ENCODE assay signal across 30 cellular contexts in the genomic region with DNA sequence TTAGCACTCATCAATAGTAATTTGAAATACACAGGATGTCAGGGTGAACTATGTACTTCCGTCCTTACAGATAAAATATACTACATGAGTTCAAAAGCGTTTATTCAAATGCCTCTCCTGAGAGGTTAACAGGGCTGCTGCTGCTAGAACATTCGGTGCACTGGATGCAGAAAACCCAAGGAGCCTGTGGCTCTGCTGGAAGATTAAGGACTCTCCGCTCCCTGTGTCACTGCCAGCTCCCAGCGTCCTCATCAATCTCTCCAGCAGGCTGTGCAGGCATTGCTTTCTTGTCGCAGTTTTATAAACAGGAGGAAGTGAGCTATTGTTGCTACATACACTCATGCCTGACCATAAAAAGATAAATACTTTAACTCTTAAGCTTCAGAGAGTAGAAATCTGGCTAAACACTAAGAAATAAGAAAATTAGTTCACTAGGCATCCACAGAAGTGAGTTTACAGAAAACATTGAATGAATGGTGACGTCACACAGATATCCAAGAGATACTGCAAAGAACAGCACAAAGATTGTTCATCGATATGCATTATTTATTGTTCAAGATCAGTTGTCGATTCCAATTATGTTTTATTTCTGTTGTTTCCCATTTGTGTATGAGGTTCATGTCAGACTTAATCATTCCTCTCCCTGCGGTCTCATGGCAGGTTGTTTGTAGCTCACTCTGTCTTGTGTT.
A peak's percentile ranks its signal among the peaks of the same experiment; 100 is the strongest.
DNase-seq lines count a peak whose midpoint lies in the region; ATAC-seq and TF ChIP-seq lines count a peak whose summit lies in the region.
"Had no signal": no experiment of that assay in that cellular context is flagged by ENCODE, and none has a peak within 500 bp of the region (broad histone marks: within the 10 kb centered on the region; RNA-seq: fewer than 3 reads in every experiment).

No MANE protein-coding gene starts in this region.

- ATAC-seq in memory B cell (ENCODE audit: low read depth) = no peak
- ATAC-seq: A549; activated CD4-positive, alpha-beta T cell treated with anti-CD3 and anti-CD28 coated beads for 36 hours; activated CD8-positive, alpha-beta T cell treated with anti-CD3 and anti-CD28 coated beads, Interleukin-2, amount 10 ng/mL, durations not matched to agents 7 days and 5 days; activated T-helper 17 cell treated with anti-CD3 and anti-CD28 coated beads, Interleukin-2, amount 50 U/mL, for 72 hours; CD8-positive, alpha-beta T cell; gastrocnemius medialis; naive thymus-derived CD4-positive, alpha-beta T cell had no signal

- no peak overlapping the region for H3T11ph ChIP-seq in H9 (ENCODE audit: low read length)

- H3K23ac ChIP-seq in H9 (ENCODE audit: insufficient read length, low read depth, low read length) = no peak overlapping the region

- no peak overlapping the region for H2BK5ac ChIP-seq in H9 (ENCODE audit: insufficient read length, low read length)

- H2BK15ac ChIP-seq in H9 (ENCODE audit: low read depth, low read length) = no peak overlapping the region

- no peaks in the 10 kb centered on the region for H3K9me3 ChIP-seq in testis
- no peaks in the 10 kb centered on the region for H3K9me3 ChIP-seq in H9 (ENCODE audit: control insufficient read depth, low read depth, low read length)
- H3K9me3 ChIP-seq: A549, gastrocnemius medialis, thoracic aorta had no signal

- no peaks in the 10 kb centered on the region for H3K27me3 ChIP-seq in testis
- no peaks in the 10 kb centered on the region for H3K27me3 ChIP-seq in H9 (ENCODE audit: insufficient read depth, low read length)
- H3K27me3 ChIP-seq: brain microvascular endothelial cell, gastrocnemius medialis had no signal

- H3K18ac ChIP-seq in H9 (ENCODE audit: insufficient read length, low read depth, low read length) = no peak overlapping the region

- no peak for TF ChIP-seq POLR2A in testis (IDR thresholded peaks at IDR 0.05)

- no peaks in the 10 kb centered on the region for H4K20me1 ChIP-seq in H9 (ENCODE audit: control insufficient read depth, insufficient read depth, insufficient read length)

- H3K79me2 ChIP-seq in H9 (ENCODE audit: insufficient read depth, low read length) = no peaks in the 10 kb centered on the region

- H3K27ac Mint-ChIP-seq in brain = peak overlapping the region in 4 of 5 experiments; percentile 1 to 75 (median 41)
- H3K27ac Mint-ChIP-seq in memory B cell = no peak overlapping the region
- H3K27ac Mint-ChIP-seq in H9 = no peak overlapping the region
- H3K27ac Mint-ChIP-seq: activated CD4-positive, alpha-beta T cell treated with anti-CD3 and anti-CD28 coated beads for 36 hours; activated CD8-positive, alpha-beta T cell treated with anti-CD3 and anti-CD28 coated beads, Interleukin-2, amount 10 ng/mL, durations not matched to agents 7 days and 5 days; activated naive CD4-positive, alpha-beta T cell treated with anti-CD3 and anti-CD28 coated beads, Interleukin-2, amount 10 ng/mL, durations not matched to agents 7 days and 5 days; activated T-helper 17 cell treated with anti-CD3 and anti-CD28 coated beads, Interleukin-2, amount 50 U/mL, for 72 hours; CD8-positive, alpha-beta T cell; naive thymus-derived CD4-positive, alpha-beta T cell; stimulated activated naive CD8-positive, alpha-beta T cell treated with anti-CD3 and anti-CD28 coated beads, Interleukin-15, Interleukin-2, amounts not matched to agents 100 ng/mL and 50 ng/mL, for 24 hours; T-helper 2 cell treated with Interferon-gamma antibody and Interleukin-4, amounts not matched to agents 5 μg/mL and 100 μg/mL, for 36 hours had no signal

- peaks cover 26% of the 10 kb centered on the region for H3K4me1 Mint-ChIP-seq in brain
- peaks cover 18% of the 10 kb centered on the region for H3K4me1 Mint-ChIP-seq in memory B cell
- peaks cover 17 to 19% of the 10 kb centered on the region in 2 experiments for H3K4me1 Mint-ChIP-seq in H9
- H3K4me1 Mint-ChIP-seq: activated CD4-positive, alpha-beta T cell treated with anti-CD3 and anti-CD28 coated beads for 36 hours; activated naive CD4-positive, alpha-beta T cell treated with anti-CD3 and anti-CD28 coated beads, Interleukin-2, amount 10 ng/mL, durations not matched to agents 7 days and 5 days; activated T-helper 17 cell treated with anti-CD3 and anti-CD28 coated beads, Interleukin-2, amount 50 U/mL, for 72 hours had no signal

- no peak overlapping the region for H2AK5ac ChIP-seq in H9 (ENCODE audit: insufficient read length, low read length)

- H2BK20ac ChIP-seq in H9 (ENCODE audit: low read depth, low read length, poor library complexity, severe bottlenecking) = no peak overlapping the region

- no peak overlapping the region for H4K5ac ChIP-seq in H9 (ENCODE audit: insufficient read length, low read depth, low read length)

- TF ChIP-seq CTCF in brain (conservative IDR thresholded peaks at IDR 0.05) (no peak), testis (IDR thresholded peaks at IDR 0.05) (no peak), H9 (conservative IDR thresholded peaks at IDR 0.05) (no peak)

- no peak overlapping the region for H3K9ac ChIP-seq in H9 (ENCODE audit: extremely low read depth, insufficient read length, low read length)

- no peak overlapping the region for H2BK120ac ChIP-seq in H9 (ENCODE audit: low read depth, low read length, poor library complexity, severe bottlenecking)

- H3K27ac ChIP-seq in testis (no peak overlapping the region), H9 (ENCODE audit: insufficient read length, low read depth, low read length) (no peak overlapping the region)
- H3K27ac ChIP-seq: A549, brain microvascular endothelial cell, gastrocnemius medialis, thoracic aorta had no signal

- H3K9me3 Mint-ChIP-seq in brain (no peaks in the 10 kb centered on the region), memory B cell (peaks cover 1% of the 10 kb centered on the region), H9 (no peaks in the 10 kb centered on the region)
- H3K9me3 Mint-ChIP-seq: activated naive CD4-positive, alpha-beta T cell treated with anti-CD3 and anti-CD28 coated beads, Interleukin-2, amount 10 ng/mL, durations not matched to agents 7 days and 5 days; activated T-helper 17 cell treated with anti-CD3 and anti-CD28 coated beads, Interleukin-2, amount 50 U/mL, for 72 hours; CD8-positive, alpha-beta T cell; naive thymus-derived CD4-positive, alpha-beta T cell; stimulated activated naive CD8-positive, alpha-beta T cell treated with anti-CD3 and anti-CD28 coated beads, Interleukin-15, Interleukin-2, amounts not matched to agents 100 ng/mL and 50 ng/mL, for 24 hours; T-helper 2 cell treated with Interferon-gamma antibody and Interleukin-4, amounts not matched to agents 5 μg/mL and 100 μg/mL, for 36 hours had no signal

- WGBS in testis, 2 donors = 35 to 49% methylated on average over 10 of the region's 10 CpGs
- no CpG with 5 or more reads among the region's 10 CpGs for WGBS in H9 (ENCODE audit: extremely low coverage, insufficient read length, low lambda C conversion rate)

- no peaks in the 10 kb centered on the region for H3K23me2 ChIP-seq in H9 (ENCODE audit: insufficient read length, low read depth, low read length, poor library complexity, severe bottlenecking)

- H3K4me2 ChIP-seq in H9 (ENCODE audit: insufficient read depth, insufficient read length, low read length) = no peak overlapping the region
- H3K4me2 ChIP-seq: A549 had no signal

- H3K36me3 Mint-ChIP-seq in brain = no peaks in the 10 kb centered on the region
- H3K36me3 Mint-ChIP-seq in memory B cell = no peaks in the 10 kb centered on the region
- H3K36me3 Mint-ChIP-seq in H9 (ENCODE audit: insufficient read depth in 1 of 3, low read depth in 3 of 3) = no peaks in the 10 kb centered on the region
- H3K36me3 Mint-ChIP-seq: activated naive CD4-positive, alpha-beta T cell treated with anti-CD3 and anti-CD28 coated beads, Interleukin-2, amount 10 ng/mL, durations not matched to agents 7 days and 5 days; CD8-positive, alpha-beta T cell; naive thymus-derived CD4-positive, alpha-beta T cell had no signal

- no peak overlapping the region for H3K14ac ChIP-seq in H9 (ENCODE audit: insufficient read depth, low read length)

- H4K8ac ChIP-seq in H9 (replicated peaks; ENCODE audit: insufficient read length, low read depth, low read length) = no peak overlapping the region

- no peak overlapping the region for H4K91ac ChIP-seq in H9 (ENCODE audit: insufficient read length, low read depth, low read length)

- no peak overlapping the region for H2AFZ ChIP-seq in H9 (ENCODE audit: low read length)

- no peak overlapping the region for H3K4me3 ChIP-seq in testis
- H3K4me3 ChIP-seq: A549, gastrocnemius medialis, thoracic aorta had no signal

- H3K56ac ChIP-seq in H9 (ENCODE audit: insufficient read length, low read depth, low read length) = no peak overlapping the region

- DNase-seq in NOMO-1 treated with DMSO at 0.1 percent for 48 hours (lab: John Stamatoyannopoulos, UW; ENCODE audit: unreplicated experiment) (peak; percentile 30), NOMO-1 treated with dmso at 0.1 percent for 144 hours (lab: John Stamatoyannopoulos, UW; ENCODE audit: unreplicated experiment) (no peak), memory B cell (ENCODE audit: low spot score in 2 of 2) (no peak), testis (peak; percentile 21), iPS-NIHi11 (ENCODE audit: low spot score) (no peak), occipital lobe (lab: John Stamatoyannopoulos, UW) (no peak), H9 (no peak)
- DNase-seq: activated CD4-positive, alpha-beta T cell treated with anti-CD3 and anti-CD28 coated beads for 36 hours; activated CD8-positive, alpha-beta T cell treated with anti-CD3 and anti-CD28 coated beads, Interleukin-2, amount 10 ng/mL, durations not matched to agents 7 days and 5 days; activated naive CD4-positive, alpha-beta T cell treated with anti-CD3 and anti-CD28 coated beads, Interleukin-2, amount 10 ng/mL, durations not matched to agents 7 days and 5 days; brain microvascular endothelial cell; CD8-positive, alpha-beta T cell; gastrocnemius medialis; GOT3; hippocampal formation; left cardiac atrium; naive thymus-derived CD4-positive, alpha-beta T cell; NCI-H1105; NCI-H187 treated with DMSO at 0.1 percent for 48 hours; NCI-H2171 treated with DMSO at 0.1 percent for 48 hours; NCI-H524; SIG-M5; small intestine; stimulated activated CD4-positive, alpha-beta T cell treated with anti-CD3 and anti-CD28 coated beads, Interleukin-1b, Interleukin-23, amount 100 ng/mL, for 48 hours had no signal

- no peak overlapping the region for H3K4me3 Mint-ChIP-seq in brain
- peak overlapping the region; percentile 18 for H3K4me3 Mint-ChIP-seq in memory B cell
- no peak overlapping the region for H3K4me3 Mint-ChIP-seq in H9
- H3K4me3 Mint-ChIP-seq: activated CD4-positive, alpha-beta T cell treated with anti-CD3 and anti-CD28 coated beads for 36 hours; activated CD8-positive, alpha-beta T cell treated with anti-CD3 and anti-CD28 coated beads, Interleukin-2, amount 10 ng/mL, durations not matched to agents 7 days and 5 days; activated naive CD4-positive, alpha-beta T cell treated with anti-CD3 and anti-CD28 coated beads, Interleukin-2, amount 10 ng/mL, durations not matched to agents 7 days and 5 days; activated T-helper 17 cell treated with anti-CD3 and anti-CD28 coated beads, Interleukin-2, amount 50 U/mL, for 72 hours; CD8-positive, alpha-beta T cell; naive thymus-derived CD4-positive, alpha-beta T cell; stimulated activated naive CD8-positive, alpha-beta T cell treated with anti-CD3 and anti-CD28 coated beads, Interleukin-15, Interleukin-2, amounts not matched to agents 100 ng/mL and 50 ng/mL, for 24 hours; T-helper 2 cell treated with Interferon-gamma antibody and Interleukin-4, amounts not matched to agents 5 μg/mL and 100 μg/mL, for 36 hours had no signal

- H3K36me3 ChIP-seq in testis (ENCODE audit: low read depth, missing control alignments) = no peaks in the 10 kb centered on the region
- H3K36me3 ChIP-seq: brain microvascular endothelial cell, gastrocnemius medialis, thoracic aorta had no signal

- H2BK12ac ChIP-seq in H9 (ENCODE audit: insufficient read length, low read depth, low read length) = no peak overlapping the region

- H3K4me1 ChIP-seq in testis (no peaks in the 10 kb centered on the region), H9 (ENCODE audit: insufficient read depth, low read length) (no peaks in the 10 kb centered on the region)
- H3K4me1 ChIP-seq: A549, gastrocnemius medialis had no signal

- intact Hi-C loops in testis (cut with DNase I; ENCODE audit: low total_unique reads) = no loop called here

- no peaks in the 10 kb centered on the region for H3K79me1 ChIP-seq in H9 (ENCODE audit: insufficient read depth, low read depth, low read length, poor library complexity, severe bottlenecking)

- peaks cover 4% of the 10 kb centered on the region for H3K27me3 Mint-ChIP-seq in brain
- peaks cover 5% of the 10 kb centered on the region for H3K27me3 Mint-ChIP-seq in memory B cell
- no peaks in the 10 kb centered on the region; the same call in 1 of the 2 replicates for H3K27me3 Mint-ChIP-seq in H9 (ENCODE audit: low read depth)

- no peak overlapping the region for H3K4ac ChIP-seq in H9 (ENCODE audit: low read depth, low read length)

Comparison
In these comparisons a context has a peak if more than half of its experiments do, and no peak if none do; other contexts are left out.
1. DNase-seq: peak in NOMO-1 treated with DMSO at 0.1 percent for 48 hours (single experiment) and testis (single experiment); none in NOMO-1 treated with dmso at 0.1 percent for 144 hours (single experiment), memory B cell (0 of 2), iPS-NIHi11 (single experiment), occipital lobe (single experiment) and H9 (single experiment).
2. H3K27ac Mint-ChIP-seq: peak in brain (4 of 5); none in memory B cell (single experiment) and H9 (0 of 3).